Comparison of ENCODE assay signal across 1 cellular context in the genomic region with DNA sequence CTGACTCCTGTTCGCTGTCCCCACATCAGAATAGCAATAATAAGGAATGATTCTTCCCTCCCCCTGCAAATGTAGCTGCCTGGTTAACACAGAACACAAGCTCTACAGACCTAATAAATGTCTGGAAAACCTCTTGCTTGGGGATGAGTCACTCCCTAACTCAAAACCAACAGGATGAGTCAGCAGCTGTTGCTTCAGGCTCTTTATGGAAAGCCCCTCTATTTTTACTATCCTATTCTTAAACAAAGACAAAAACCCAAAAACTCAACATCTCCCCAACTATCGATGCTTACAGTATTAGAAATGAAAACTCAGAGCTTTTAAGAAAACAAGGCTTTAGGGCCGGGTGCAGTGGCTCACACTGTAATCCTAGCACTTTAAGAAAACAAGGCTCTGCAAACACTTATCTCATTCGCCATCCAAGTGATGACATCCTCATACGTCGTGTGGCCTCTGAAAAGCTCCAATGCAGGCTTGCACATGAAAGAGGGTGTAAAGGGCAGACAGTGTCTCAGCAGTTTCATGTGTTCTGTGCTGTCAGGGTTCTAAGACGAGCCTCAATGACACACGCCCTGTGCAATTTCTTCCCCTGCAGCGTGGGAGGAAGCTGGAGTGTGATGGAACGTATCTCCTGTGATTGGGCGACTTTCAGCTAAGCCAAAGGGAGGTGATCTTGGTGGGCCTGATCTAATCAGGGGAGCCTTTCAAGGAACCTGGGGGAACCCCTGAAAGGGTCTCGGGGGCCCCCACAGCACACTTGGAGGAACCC.
A peak's percentile ranks its signal among the peaks of the same experiment; 100 is the strongest.
TF ChIP-seq lines count a peak whose summit lies in the region.

No MANE protein-coding gene starts in this region.

TF ChIP-seq in HepG2, 621 proteins besides CTCF, POLR2A, EP300 and RAD21 (continued from another document and continues in another):
- TF ChIP-seq NFE2 (CRISPR knock-in tag; IDR thresholded peaks at IDR 0.05) (peak; percentile 48; the same call in 1 of the 2 replicates), WIZ (CRISPR knock-in tag; IDR thresholded peaks at IDR 0.05) (no peak), BHLHE40 (IDR thresholded peaks at IDR 0.05; ENCODE audit: low read length) (no peak), RBM22 (optimal IDR thresholded peaks at IDR 0.05; ENCODE audit: low read length) (peak; percentile 51), THAP11 (CRISPR knock-in tag; IDR thresholded peaks at IDR 0.05) (no peak), RCOR2 (CRISPR knock-in tag; IDR thresholded peaks at IDR 0.05) (no peak), DPF2 (CRISPR knock-in tag; IDR thresholded peaks at IDR 0.05; ENCODE audit: borderline replicate concordance, low read depth) (no peak), RFX5 (IDR thresholded peaks at IDR 0.05; ENCODE audit: low read depth, low read length) (0 out of 2 replicates have a peak, but pooled peaks have one; percentile 45), KAT8 (CRISPR knock-in tag; IDR thresholded peaks at IDR 0.05) (peak; percentile 35; the same call in 1 of the 2 replicates), AKAP8 (CRISPR knock-in tag; IDR thresholded peaks at IDR 0.05) (no peak), JUN (CRISPR knock-in tag; IDR thresholded peaks at IDR 0.05) (no peak; the same call in 1 of the 2 replicates), FOXP1 (IDR thresholded peaks at IDR 0.05) (no peak), FOXP1 (CRISPR knock-in tag; IDR thresholded peaks at IDR 0.05) (0 out of 2 replicates have a peak, but pooled peaks have one; percentile 11), MIXL1 (CRISPR knock-in tag; IDR thresholded peaks at IDR 0.05) (no peak), ZSCAN21 (CRISPR knock-in tag; IDR thresholded peaks at IDR 0.05; ENCODE audit: borderline replicate concordance) (no peak), MAFG (CRISPR knock-in tag; IDR thresholded peaks at IDR 0.05) (peak; percentile 13; the same call in 1 of the 2 replicates), RFX1 (IDR thresholded peaks at IDR 0.05) (no peak), ZNF781 (CRISPR knock-in tag; IDR thresholded peaks at IDR 0.05; ENCODE audit: borderline replicate concordance, not compliant biosample characterization) (no peak), ZNF883 (CRISPR knock-in tag; IDR thresholded peaks at IDR 0.05; ENCODE audit: not compliant biosample characterization) (no peak), MAFF (IDR thresholded peaks at IDR 0.05; ENCODE audit: low read depth, low read length) (peak; percentile 62), ZSCAN22 (CRISPR knock-in tag; IDR thresholded peaks at IDR 0.05) (no peak), ZNF703 (CRISPR knock-in tag; IDR thresholded peaks at IDR 0.05; ENCODE audit: borderline replicate concordance) (no peak), HNRNPH1 (optimal IDR thresholded peaks at IDR 0.05; ENCODE audit: low read depth, low read length) (no peak), ZNF136 (CRISPR knock-in tag; IDR thresholded peaks at IDR 0.05; ENCODE audit: low read depth) (no peak), ZNF772 (CRISPR knock-in tag; IDR thresholded peaks at IDR 0.05) (no peak), ZNF709 (CRISPR knock-in tag; IDR thresholded peaks at IDR 0.05) (no peak), ZNF530 (CRISPR knock-in tag; IDR thresholded peaks at IDR 0.05; ENCODE audit: low read depth) (no peak), FOSL2 (CRISPR knock-in tag; IDR thresholded peaks at IDR 0.05) (peak; percentile 96), ZNF7 (CRISPR knock-in tag; IDR thresholded peaks at IDR 0.05) (peak; percentile 44; the same call in 1 of the 2 replicates), JUNB (CRISPR knock-in tag; IDR thresholded peaks at IDR 0.05; ENCODE audit: borderline replicate concordance) (peak; percentile 70; the same call in 1 of the 2 replicates), NFYB (CRISPR knock-in tag; IDR thresholded peaks at IDR 0.05) (peak; percentile 25; the same call in 1 of the 2 replicates), ZNF232 (CRISPR knock-in tag; IDR thresholded peaks at IDR 0.05; ENCODE audit: borderline replicate concordance) (no peak), GATAD2A (CRISPR knock-in tag; IDR thresholded peaks at IDR 0.05) (peak; percentile 69), TGIF2 (CRISPR knock-in tag; IDR thresholded peaks at IDR 0.05) (peak; percentile 28; the same call in 1 of the 2 replicates), KDM5A (IDR thresholded peaks at IDR 0.05; ENCODE audit: borderline replicate concordance, low read length) (no peak), GZF1 (CRISPR knock-in tag; IDR thresholded peaks at IDR 0.05) (no peak), NR3C1 (CRISPR knock-in tag; IDR thresholded peaks at IDR 0.05) (no peak)
- TF ChIP-seq, protein P1, sequence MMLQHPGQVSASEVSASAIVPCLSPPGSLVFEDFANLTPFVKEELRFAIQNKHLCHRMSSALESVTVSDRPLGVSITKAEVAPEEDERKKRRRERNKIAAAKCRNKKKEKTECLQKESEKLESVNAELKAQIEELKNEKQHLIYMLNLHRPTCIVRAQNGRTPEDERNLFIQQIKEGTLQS (CRISPR knock-in tag; IDR thresholded peaks at IDR 0.05), result peak; percentile 64
- TF ChIP-seq, protein P2, sequence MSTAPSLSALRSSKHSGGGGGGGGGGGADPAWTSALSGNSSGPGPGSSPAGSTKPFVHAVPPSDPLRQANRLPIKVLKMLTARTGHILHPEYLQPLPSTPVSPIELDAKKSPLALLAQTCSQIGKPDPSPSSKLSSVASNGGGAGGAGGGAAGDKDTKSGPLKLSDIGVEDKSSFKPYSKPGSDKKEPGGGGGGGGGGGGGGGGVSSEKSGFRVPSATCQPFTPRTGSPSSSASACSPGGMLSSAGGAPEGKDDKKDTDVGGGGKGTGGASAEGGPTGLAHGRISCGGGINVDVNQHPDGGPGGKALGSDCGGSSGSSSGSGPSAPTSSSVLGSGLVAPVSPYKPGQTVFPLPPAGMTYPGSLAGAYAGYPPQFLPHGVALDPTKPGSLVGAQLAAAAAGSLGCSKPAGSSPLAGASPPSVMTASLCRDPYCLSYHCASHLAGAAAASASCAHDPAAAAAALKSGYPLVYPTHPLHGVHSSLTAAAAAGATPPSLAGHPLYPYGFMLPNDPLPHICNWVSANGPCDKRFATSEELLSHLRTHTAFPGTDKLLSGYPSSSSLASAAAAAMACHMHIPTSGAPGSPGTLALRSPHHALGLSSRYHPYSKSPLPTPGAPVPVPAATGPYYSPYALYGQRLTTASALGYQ (CRISPR knock-in tag; IDR thresholded peaks at IDR 0.05), result no peak
- TF ChIP-seq, protein P3, sequence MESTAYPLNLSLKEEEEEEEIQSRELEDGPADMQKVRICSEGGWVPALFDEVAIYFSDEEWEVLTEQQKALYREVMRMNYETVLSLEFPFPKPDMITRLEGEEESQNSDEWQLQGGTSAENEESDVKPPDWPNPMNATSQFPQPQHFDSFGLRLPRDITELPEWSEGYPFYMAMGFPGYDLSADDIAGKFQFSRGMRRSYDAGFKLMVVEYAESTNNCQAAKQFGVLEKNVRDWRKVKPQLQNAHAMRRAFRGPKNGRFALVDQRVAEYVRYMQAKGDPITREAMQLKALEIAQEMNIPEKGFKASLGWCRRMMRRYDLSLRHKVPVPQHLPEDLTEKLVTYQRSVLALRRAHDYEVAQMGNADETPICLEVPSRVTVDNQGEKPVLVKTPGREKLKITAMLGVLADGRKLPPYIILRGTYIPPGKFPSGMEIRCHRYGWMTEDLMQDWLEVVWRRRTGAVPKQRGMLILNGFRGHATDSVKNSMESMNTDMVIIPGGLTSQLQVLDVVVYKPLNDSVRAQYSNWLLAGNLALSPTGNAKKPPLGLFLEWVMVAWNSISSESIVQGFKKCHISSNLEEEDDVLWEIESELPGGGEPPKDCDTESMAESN (CRISPR knock-in tag; conservative IDR thresholded peaks at IDR 0.05), result no peak
- TF ChIP-seq, protein P4, sequence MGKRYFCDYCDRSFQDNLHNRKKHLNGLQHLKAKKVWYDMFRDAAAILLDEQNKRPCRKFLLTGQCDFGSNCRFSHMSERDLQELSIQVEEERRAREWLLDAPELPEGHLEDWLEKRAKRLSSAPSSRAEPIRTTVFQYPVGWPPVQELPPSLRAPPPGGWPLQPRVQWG (CRISPR knock-in tag; IDR thresholded peaks at IDR 0.05; ENCODE audit: borderline replicate concordance, low read depth), result no peak
- TF ChIP-seq, protein P5, sequence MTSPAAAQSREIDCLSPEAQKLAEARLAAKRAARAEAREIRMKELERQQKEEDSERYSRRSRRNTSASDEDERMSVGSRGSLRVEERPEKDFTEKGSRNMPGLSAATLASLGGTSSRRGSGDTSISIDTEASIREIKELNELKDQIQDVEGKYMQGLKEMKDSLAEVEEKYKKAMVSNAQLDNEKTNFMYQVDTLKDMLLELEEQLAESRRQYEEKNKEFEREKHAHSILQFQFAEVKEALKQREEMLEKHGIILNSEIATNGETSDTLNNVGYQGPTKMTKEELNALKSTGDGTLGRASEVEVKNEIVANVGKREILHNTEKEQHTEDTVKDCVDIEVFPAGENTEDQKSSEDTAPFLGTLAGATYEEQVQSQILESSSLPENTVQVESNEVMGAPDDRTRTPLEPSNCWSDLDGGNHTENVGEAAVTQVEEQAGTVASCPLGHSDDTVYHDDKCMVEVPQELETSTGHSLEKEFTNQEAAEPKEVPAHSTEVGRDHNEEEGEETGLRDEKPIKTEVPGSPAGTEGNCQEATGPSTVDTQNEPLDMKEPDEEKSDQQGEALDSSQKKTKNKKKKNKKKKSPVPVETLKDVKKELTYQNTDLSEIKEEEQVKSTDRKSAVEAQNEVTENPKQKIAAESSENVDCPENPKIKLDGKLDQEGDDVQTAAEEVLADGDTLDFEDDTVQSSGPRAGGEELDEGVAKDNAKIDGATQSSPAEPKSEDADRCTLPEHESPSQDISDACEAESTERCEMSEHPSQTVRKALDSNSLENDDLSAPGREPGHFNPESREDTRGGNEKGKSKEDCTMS (CRISPR knock-in tag; conservative IDR thresholded peaks at IDR 0.05), result no peak
- TF ChIP-seq, protein P6, sequence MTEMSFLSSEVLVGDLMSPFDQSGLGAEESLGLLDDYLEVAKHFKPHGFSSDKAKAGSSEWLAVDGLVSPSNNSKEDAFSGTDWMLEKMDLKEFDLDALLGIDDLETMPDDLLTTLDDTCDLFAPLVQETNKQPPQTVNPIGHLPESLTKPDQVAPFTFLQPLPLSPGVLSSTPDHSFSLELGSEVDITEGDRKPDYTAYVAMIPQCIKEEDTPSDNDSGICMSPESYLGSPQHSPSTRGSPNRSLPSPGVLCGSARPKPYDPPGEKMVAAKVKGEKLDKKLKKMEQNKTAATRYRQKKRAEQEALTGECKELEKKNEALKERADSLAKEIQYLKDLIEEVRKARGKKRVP (CRISPR knock-in tag; IDR thresholded peaks at IDR 0.05), result peak in 1 of 2 experiments; percentile 73; a peak in 1 of 4 replicates
- TF ChIP-seq, protein P7, sequence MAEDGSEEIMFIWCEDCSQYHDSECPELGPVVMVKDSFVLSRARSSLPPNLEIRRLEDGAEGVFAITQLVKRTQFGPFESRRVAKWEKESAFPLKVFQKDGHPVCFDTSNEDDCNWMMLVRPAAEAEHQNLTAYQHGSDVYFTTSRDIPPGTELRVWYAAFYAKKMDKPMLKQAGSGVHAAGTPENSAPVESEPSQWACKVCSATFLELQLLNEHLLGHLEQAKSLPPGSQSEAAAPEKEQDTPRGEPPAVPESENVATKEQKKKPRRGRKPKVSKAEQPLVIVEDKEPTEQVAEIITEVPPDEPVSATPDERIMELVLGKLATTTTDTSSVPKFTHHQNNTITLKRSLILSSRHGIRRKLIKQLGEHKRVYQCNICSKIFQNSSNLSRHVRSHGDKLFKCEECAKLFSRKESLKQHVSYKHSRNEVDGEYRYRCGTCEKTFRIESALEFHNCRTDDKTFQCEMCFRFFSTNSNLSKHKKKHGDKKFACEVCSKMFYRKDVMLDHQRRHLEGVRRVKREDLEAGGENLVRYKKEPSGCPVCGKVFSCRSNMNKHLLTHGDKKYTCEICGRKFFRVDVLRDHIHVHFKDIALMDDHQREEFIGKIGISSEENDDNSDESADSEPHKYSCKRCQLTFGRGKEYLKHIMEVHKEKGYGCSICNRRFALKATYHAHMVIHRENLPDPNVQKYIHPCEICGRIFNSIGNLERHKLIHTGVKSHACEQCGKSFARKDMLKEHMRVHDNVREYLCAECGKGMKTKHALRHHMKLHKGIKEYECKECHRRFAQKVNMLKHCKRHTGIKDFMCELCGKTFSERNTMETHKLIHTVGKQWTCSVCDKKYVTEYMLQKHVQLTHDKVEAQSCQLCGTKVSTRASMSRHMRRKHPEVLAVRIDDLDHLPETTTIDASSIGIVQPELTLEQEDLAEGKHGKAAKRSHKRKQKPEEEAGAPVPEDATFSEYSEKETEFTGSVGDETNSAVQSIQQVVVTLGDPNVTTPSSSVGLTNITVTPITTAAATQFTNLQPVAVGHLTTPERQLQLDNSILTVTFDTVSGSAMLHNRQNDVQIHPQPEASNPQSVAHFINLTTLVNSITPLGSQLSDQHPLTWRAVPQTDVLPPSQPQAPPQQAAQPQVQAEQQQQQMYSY (CRISPR knock-in tag; IDR thresholded peaks at IDR 0.05), result no peak
- TF ChIP-seq, protein P8, sequence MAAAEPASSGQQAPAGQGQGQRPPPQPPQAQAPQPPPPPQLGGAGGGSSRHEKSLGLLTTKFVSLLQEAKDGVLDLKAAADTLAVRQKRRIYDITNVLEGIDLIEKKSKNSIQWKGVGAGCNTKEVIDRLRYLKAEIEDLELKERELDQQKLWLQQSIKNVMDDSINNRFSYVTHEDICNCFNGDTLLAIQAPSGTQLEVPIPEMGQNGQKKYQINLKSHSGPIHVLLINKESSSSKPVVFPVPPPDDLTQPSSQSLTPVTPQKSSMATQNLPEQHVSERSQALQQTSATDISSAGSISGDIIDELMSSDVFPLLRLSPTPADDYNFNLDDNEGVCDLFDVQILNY (CRISPR knock-in tag; conservative IDR thresholded peaks at IDR 0.05), result no peak
- TF ChIP-seq, protein P9, sequence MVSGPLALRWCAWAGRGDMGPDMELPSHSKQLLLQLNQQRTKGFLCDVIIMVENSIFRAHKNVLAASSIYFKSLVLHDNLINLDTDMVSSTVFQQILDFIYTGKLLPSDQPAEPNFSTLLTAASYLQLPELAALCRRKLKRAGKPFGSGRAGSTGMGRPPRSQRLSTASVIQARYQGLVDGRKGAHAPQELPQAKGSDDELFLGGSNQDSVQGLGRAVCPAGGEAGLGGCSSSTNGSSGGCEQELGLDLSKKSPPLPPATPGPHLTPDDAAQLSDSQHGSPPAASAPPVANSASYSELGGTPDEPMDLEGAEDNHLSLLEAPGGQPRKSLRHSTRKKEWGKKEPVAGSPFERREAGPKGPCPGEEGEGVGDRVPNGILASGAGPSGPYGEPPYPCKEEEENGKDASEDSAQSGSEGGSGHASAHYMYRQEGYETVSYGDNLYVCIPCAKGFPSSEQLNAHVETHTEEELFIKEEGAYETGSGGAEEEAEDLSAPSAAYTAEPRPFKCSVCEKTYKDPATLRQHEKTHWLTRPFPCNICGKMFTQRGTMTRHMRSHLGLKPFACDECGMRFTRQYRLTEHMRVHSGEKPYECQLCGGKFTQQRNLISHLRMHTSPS (CRISPR knock-in tag; IDR thresholded peaks at IDR 0.05; ENCODE audit: low read depth), result no peak
